18 cellular contexts compared by ENCODE assay signal in the genomic region with DNA sequence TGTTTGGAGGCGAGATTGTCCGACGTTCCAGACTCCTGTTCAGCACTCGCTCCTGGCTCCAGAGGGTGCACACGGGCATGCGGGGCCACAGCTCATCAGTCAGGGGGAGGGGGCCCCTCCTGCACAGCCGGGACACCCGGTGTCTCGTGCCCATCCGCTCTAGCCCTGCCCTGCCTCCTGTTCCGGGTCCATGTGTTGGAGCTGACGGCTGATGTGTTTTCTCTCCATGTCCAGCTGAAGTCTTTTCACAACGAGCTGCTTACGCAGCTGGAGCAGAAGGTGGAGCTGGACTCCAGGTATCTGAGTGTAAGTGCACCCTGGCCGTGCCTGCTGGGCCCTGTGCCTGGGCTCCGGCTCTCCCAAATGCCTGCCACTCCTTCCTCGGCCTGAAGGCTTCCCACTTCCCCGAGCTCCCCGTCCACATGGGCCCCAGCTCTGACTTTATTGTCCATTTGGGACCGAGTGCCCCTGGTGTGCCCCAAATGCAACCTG.
"Had no signal": no experiment of that assay in that cellular context is flagged by ENCODE, and none has a peak within 500 bp of the region (broad histone marks: within the 10 kb centered on the region; RNA-seq: fewer than 3 reads in every experiment).

No MANE protein-coding gene starts in this region.

- H3K4me3 ChIP-seq: body of pancreas, gastroesophageal sphincter, heart right ventricle, mucosa of descending colon, upper lobe of right lung had no signal

- H3K36me3 ChIP-seq: neutrophil had no signal

- H3K9me3 ChIP-seq: body of pancreas, gastroesophageal sphincter, heart right ventricle, mucosa of descending colon, neutrophil, upper lobe of right lung had no signal

- ATAC-seq: activated CD8-positive, alpha-beta T cell treated with anti-CD3 and anti-CD28 coated beads for 36 hours; activated naive CD4-positive, alpha-beta T cell treated with anti-CD3 and anti-CD28 coated beads, Interleukin-2, amount 50 U/mL, for 72 hours; effector memory CD8-positive, alpha-beta T cell; mucosa of descending colon; naive thymus-derived CD8-positive, alpha-beta T cell; stimulated activated memory B cell treated with anti-CD40 and anti-IgM and Interleukin-4, amounts not matched to agents 10 μg/mL and 1 μg/mL and 100 μg/mL, for 72 hours had no signal

- FAIRE-seq: TTC549 had no signal

- H3K27ac ChIP-seq: neutrophil, parathyroid adenoma had no signal

- H3K27me3 ChIP-seq: body of pancreas, gastroesophageal sphincter, heart right ventricle, neutrophil, upper lobe of right lung had no signal

- DNase-seq: activated B cell treated with CpG ODN at 0.5 μM for 24 hours; activated CD4-positive, alpha-beta T cell treated with anti-CD3 and anti-CD28 coated beads for 48 hours; activated CD8-positive, alpha-beta T cell treated with anti-CD3 and anti-CD28 coated beads for 36 hours; activated effector memory CD4-positive, alpha-beta T cell treated with anti-CD3 and anti-CD28 coated beads, Interleukin-2, amount 50 U/mL, for 16 hours; activated T-cell treated with anti-CD3 and anti-CD28 coated beads, Interleukin-2, amount 50 U/mL, for 48 hours; effector memory CD8-positive, alpha-beta T cell; heart right ventricle; mucosa of descending colon; naive thymus-derived CD8-positive, alpha-beta T cell; SW 1271 had no signal
